ENCODE assay signal across 9 cellular contexts in the genomic region with DNA sequence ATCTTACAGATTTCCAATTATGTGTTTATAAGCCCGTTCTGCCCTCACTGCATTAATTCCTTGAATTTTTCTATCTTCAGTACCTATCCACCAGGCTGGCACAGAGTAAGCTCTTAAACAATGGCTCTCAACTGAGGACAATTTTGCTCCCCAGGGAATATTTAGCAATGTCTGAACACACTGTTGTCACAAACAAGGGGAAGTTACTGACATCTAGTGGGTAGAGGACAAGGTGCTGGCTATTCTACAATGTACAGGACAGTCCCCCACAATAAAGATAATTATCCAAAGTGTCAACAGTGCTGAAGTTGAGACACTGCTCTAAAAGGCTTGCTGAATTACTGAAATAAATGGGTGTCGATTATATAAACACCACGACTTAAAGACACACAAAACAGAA. TPM values are rescaled to one million over a fixed set of nuclear protein-coding genes. Genes with fewer than 3 reads are reported as not detected.
DNase-seq lines count a peak whose midpoint lies in the region; ATAC-seq and TF ChIP-seq lines count a peak whose summit lies in the region.
"Had no signal": no experiment of that assay in that cellular context is flagged by ENCODE, and none has a peak within 500 bp of the region (broad histone marks: within the 10 kb centered on the region; RNA-seq: fewer than 3 reads in every experiment).

No MANE protein-coding gene starts in this region.

- no peak for ATAC-seq in DND-41 (ENCODE audit: insufficient read depth, low read depth)
- ATAC-seq in GM21619 (IDR thresholded peaks at IDR 0.05; ENCODE audit: unreplicated experiment) = peak; percentile 73
- ATAC-seq in HG02870 (IDR thresholded peaks at IDR 0.05; ENCODE audit: unreplicated experiment) = no peak
- no peak for ATAC-seq in HG03175 (IDR thresholded peaks at IDR 0.05; ENCODE audit: unreplicated experiment)
- no peak for ATAC-seq in HG03378 (IDR thresholded peaks at IDR 0.05; ENCODE audit: unreplicated experiment)
- ATAC-seq in gastroesophageal sphincter = no peak

- no peak overlapping the region for H3K4me2 ChIP-seq in DND-41 (ENCODE audit: insufficient read depth, low read length)

- H2AFZ ChIP-seq in DND-41 (ENCODE audit: low read depth, low read length) = no peak overlapping the region

- TF ChIP-seq POLR2A in gastroesophageal sphincter (IDR thresholded peaks at IDR 0.05) = no peak

- H4K20me1 ChIP-seq in DND-41 (ENCODE audit: insufficient read depth, low read length) = peaks cover 22% of the 10 kb centered on the region; the same call in 1 of the 2 replicates

- 78 to 79% methylated on average over 3 of the region's 3 CpGs for WGBS in gastroesophageal sphincter (ENCODE audit: low coverage in 1 of 2), 2 donors

- H3K9me3 ChIP-seq in DND-41 (ENCODE audit: insufficient read depth, low read length, severe bottlenecking) (no peaks in the 10 kb centered on the region), gastroesophageal sphincter (no peaks in the 10 kb centered on the region)

- H3K4me3 ChIP-seq in DND-41 (ENCODE audit: low read depth in 1 of 2, low read length in 2 of 2) (no peak overlapping the region), fibroblast of villous mesenchyme (ENCODE audit: low read depth, low read length) (no peak overlapping the region), gastroesophageal sphincter (no peak overlapping the region)

- TF ChIP-seq EP300 in gastroesophageal sphincter (IDR thresholded peaks at IDR 0.05) = no peak

- H3K27me3 ChIP-seq in DND-41 (ENCODE audit: insufficient read depth, low read length, poor library complexity) (no peaks in the 10 kb centered on the region), gastroesophageal sphincter (no peaks in the 10 kb centered on the region)

- H3K36me3 ChIP-seq in DND-41 (ENCODE audit: insufficient read depth, low read length) = peaks cover 43% of the 10 kb centered on the region
- H3K36me3 ChIP-seq in gastroesophageal sphincter = peaks cover 0 to 36% of the 10 kb centered on the region in 2 donors

- H3K79me2 ChIP-seq in DND-41 (ENCODE audit: insufficient read depth, low read length) = peaks cover 86% of the 10 kb centered on the region

- H3K27ac ChIP-seq in DND-41 (ENCODE audit: low read length) (no peak overlapping the region), gastroesophageal sphincter (no peak overlapping the region)

- H3K9ac ChIP-seq in DND-41 (ENCODE audit: low read depth, low read length) = no peak overlapping the region

- DNase-seq in DND-41 (no peak), NCI-H2171 treated with DMSO at 0.1 percent for 48 hours (lab: John Stamatoyannopoulos, UW) (peak; percentile 37), fibroblast of villous mesenchyme (ENCODE audit: low read depth) (peak; percentile 16)
- DNase-seq: NCI-H1092 had no signal

- H3K4me1 ChIP-seq in DND-41 (ENCODE audit: insufficient read depth, low read length) = peaks cover 22% of the 10 kb centered on the region
- H3K4me1 ChIP-seq in gastroesophageal sphincter = peaks cover 0 to 50% (median 15%) of the 10 kb centered on the region in 3 donors

- peak; percentile 12 for TF ChIP-seq CTCF in DND-41 (IDR thresholded peaks at IDR 0.05; ENCODE audit: borderline replicate concordance, extremely low read depth, low read length, poor library complexity, severe bottlenecking)
- TF ChIP-seq CTCF in fibroblast of villous mesenchyme (IDR thresholded peaks at IDR 0.05; ENCODE audit: insufficient read depth, low read depth, low read length) = peak; percentile 12
- TF ChIP-seq CTCF in gastroesophageal sphincter (IDR thresholded peaks at IDR 0.05) = no peak

RNA-seq across cellular contexts. Expression of gene NDUFS1, which starts 5.0 kb away (rescaled TPM):
- total RNA-seq in fibroblast of villous mesenchyme (82.5 and 125 TPM in 2 replicates), gastroesophageal sphincter (100 to 1,000 TPM; 101 to 165 (median 123) TPM)

RNA-seq across cellular contexts. Expression of gene EEF1B2, which starts 5.5 kb away (rescaled TPM):
- total RNA-seq in fibroblast of villous mesenchyme = 438 and 477 TPM in 2 replicates
- 100 to 1,000 TPM; 162 to 367 (median 312) TPM for total RNA-seq in gastroesophageal sphincter

Comparison
In these comparisons a context has a peak if more than half of its experiments do, and no peak if none do; other contexts are left out.
1. CTCF ChIP-seq: peak in DND-41 (single experiment) and fibroblast of villous mesenchyme (single experiment); none in gastroesophageal sphincter (0 of 4).